Comparison of ENCODE assay signal across 8 cellular contexts in the genomic region with DNA sequence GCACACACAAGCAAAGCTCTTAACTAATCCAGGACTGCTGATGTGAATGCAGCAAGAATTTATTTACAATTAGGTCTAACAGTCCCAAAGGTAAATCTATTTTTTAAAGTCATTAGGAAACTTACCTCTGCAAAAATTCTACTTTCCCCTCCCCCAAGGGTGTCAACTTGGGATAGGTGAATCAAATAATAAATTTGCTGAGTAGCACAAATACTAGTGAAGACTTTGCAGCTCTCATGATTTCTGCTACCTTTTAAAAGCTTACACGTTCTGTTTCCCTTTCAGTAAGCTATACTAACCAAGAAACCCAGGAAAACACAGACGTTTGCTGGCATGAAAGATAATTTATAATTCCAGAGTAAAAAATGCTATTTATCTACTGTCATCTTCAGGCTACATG.
"Had no signal": no experiment of that assay in that cellular context is flagged by ENCODE, and none has a peak within 500 bp of the region (broad histone marks: within the 10 kb centered on the region; RNA-seq: fewer than 3 reads in every experiment).

No MANE protein-coding gene starts in this region.

- FAIRE-seq: G401.6, GM12878, GM12891, GM12892, GM18507, GM19239 had no signal

- H3K4me3 ChIP-seq: GM12878 had no signal

- ATAC-seq: GM12878 had no signal

- DNase-seq: GDM1, GF-D8 had no signal
